ENCODE assay signal across 16 cellular contexts in the genomic region with DNA sequence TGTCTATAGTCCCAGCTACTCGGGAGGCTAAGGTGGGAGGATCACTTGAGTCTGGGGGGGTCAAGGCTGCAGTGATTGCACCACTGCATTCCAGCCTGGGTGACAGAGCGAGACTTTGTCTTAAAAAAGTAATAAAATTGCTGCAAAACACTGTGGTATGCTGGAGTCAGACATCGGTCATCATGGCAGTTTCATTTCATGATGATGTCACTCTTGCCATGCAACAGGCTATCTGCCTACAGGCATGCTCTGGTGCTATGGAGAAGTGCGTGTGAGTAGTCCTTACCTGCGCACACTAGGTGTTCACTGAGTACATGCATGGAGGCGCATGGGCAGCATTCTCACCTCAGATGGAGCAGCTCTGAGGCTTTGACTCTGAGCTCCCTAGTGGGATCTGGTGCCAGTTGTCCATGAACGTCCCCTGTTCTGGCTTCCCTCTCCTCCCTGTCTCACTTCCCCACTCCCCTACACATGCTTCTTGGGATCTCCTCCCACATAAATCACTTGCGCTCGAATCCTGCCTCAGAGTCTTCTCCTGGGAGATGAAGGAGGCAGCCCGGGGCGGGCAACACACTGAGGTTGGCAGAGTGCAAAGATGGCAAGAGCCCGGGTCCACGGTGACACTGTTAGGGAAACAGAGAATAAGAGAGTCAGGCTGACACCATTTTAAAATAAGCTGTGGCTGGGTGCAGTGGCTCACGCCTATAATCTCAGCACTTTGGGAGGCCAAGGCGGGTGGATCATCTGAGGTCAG. TPM values are rescaled to one million over a fixed set of nuclear protein-coding genes. Genes with fewer than 3 reads are reported as not detected.
A peak's percentile ranks its signal among the peaks of the same experiment; 100 is the strongest.
DNase-seq lines count a peak whose midpoint lies in the region; FAIRE-seq and TF ChIP-seq lines count a peak whose summit lies in the region.
"Had no signal": no experiment of that assay in that cellular context is flagged by ENCODE, and none has a peak within 500 bp of the region (broad histone marks: within the 10 kb centered on the region; RNA-seq: fewer than 3 reads in every experiment).

No MANE protein-coding gene starts in this region.

- H3K79me2 ChIP-seq in hepatocyte: no peaks in the 10 kb centered on the region

- no peak overlapping the region for H3K4me2 ChIP-seq in hepatocyte

- no peak for TF ChIP-seq POLR2A in H54 (IDR thresholded peaks at IDR 0.05; ENCODE audit: low read depth, low read length)
- no peak for TF ChIP-seq POLR2A in sigmoid colon (IDR thresholded peaks at IDR 0.05)
- no peak for TF ChIP-seq POLR2A in tibial nerve (IDR thresholded peaks at IDR 0.05)

- no peaks in the 10 kb centered on the region for H4K20me1 ChIP-seq in hepatocyte (ENCODE audit: insufficient read depth, poor library complexity, severe bottlenecking)

- peaks cover 0 to 8% (median 5%) of the 10 kb centered on the region in 4 donors for H3K4me1 ChIP-seq in sigmoid colon
- H3K4me1 ChIP-seq in tibial nerve: peaks cover 0 to 5% (median 2%) of the 10 kb centered on the region in 4 donors
- no peaks in the 10 kb centered on the region for H3K4me1 ChIP-seq in hepatocyte (ENCODE audit: insufficient read depth)
- H3K4me1 ChIP-seq: left lung had no signal

- no peaks in the 10 kb centered on the region for H3K36me3 ChIP-seq in sigmoid colon
- no peaks in the 10 kb centered on the region for H3K36me3 ChIP-seq in tibial nerve
- H3K36me3 ChIP-seq in hepatocyte (replicated peaks; ENCODE audit: insufficient read depth, low read depth): no peaks in the 10 kb centered on the region
- H3K36me3 ChIP-seq: left lung, transverse colon had no signal

- intact Hi-C loops in sigmoid colon (cut with DNase I): no loop called here

- no peak for FAIRE-seq in H54 (lab: Jason Lieb, UNC)
- FAIRE-seq: D721Med had no signal

- H3K27me3 ChIP-seq in sigmoid colon: no peaks in the 10 kb centered on the region
- H3K27me3 ChIP-seq in tibial nerve: no peaks in the 10 kb centered on the region
- no peaks in the 10 kb centered on the region for H3K27me3 ChIP-seq in hepatocyte
- H3K27me3 ChIP-seq: left lung, transverse colon had no signal

- no peak overlapping the region for H3K4me3 ChIP-seq in epithelial cell of proximal tubule (ENCODE audit: low read depth, low read length)
- no peak overlapping the region for H3K4me3 ChIP-seq in sigmoid colon
- no peak overlapping the region for H3K4me3 ChIP-seq in tibial nerve
- H3K4me3 ChIP-seq in hepatocyte: no peak overlapping the region
- H3K4me3 ChIP-seq: left lung, transverse colon had no signal

- no peak overlapping the region for H2AFZ ChIP-seq in hepatocyte

- no peak for TF ChIP-seq CTCF in epithelial cell of proximal tubule (conservative IDR thresholded peaks at IDR 0.05; ENCODE audit: low read depth, low read length)
- TF ChIP-seq CTCF in sigmoid colon (IDR thresholded peaks at IDR 0.05): no peak
- TF ChIP-seq CTCF in tibial nerve (IDR thresholded peaks at IDR 0.05): no peak
- TF ChIP-seq CTCF in hepatocyte (IDR thresholded peaks at IDR 0.05; ENCODE audit: poor library complexity): no peak

- H3K27ac ChIP-seq in sigmoid colon (no peak overlapping the region), tibial nerve (no peak overlapping the region), hepatocyte (no peak overlapping the region)
- H3K27ac ChIP-seq: left lung, transverse colon had no signal

- DNase-seq in H54 (ENCODE audit: insufficient read length, low spot score) (peak; percentile 23), RPMI7951 (ENCODE audit: low read depth) (peak; percentile 47), epithelial cell of proximal tubule (ENCODE audit: low read depth) (peak; percentile 27), sigmoid colon (peak; percentile 36), NCI-H1417 (lab: John Stamatoyannopoulos, UW) (no peak), tibial nerve (ENCODE audit: low spot score in 2 of 2) (no peak), NCI-H526 (lab: John Stamatoyannopoulos, UW) (no peak), hepatocyte (ENCODE audit: low spot score) (no peak)
- DNase-seq: activated CD8-positive, alpha-beta T cell treated with anti-CD3 and anti-CD28 coated beads for 36 hours; activated naive CD4-positive, alpha-beta T cell treated with anti-CD3 and anti-CD28 coated beads, Interleukin-2, amount 10 ng/mL, durations not matched to agents 7 days and 5 days; Karpas-422; left lung; natural killer cell; T-helper 17 cell; transverse colon had no signal

- TF ChIP-seq EP300 in sigmoid colon (IDR thresholded peaks at IDR 0.05) (no peak), tibial nerve (IDR thresholded peaks at IDR 0.05) (no peak)

- H3K9me3 ChIP-seq in sigmoid colon (no peaks in the 10 kb centered on the region), tibial nerve (no peaks in the 10 kb centered on the region), hepatocyte (ENCODE audit: low read depth) (no peaks in the 10 kb centered on the region)
- H3K9me3 ChIP-seq: left lung, transverse colon had no signal

- H3K9me2 ChIP-seq in hepatocyte (replicated peaks; ENCODE audit: insufficient read depth): no peaks in the 10 kb centered on the region

- whole genome bisulfite sequencing in sigmoid colon, 2 donors: 88 to 90% methylated on average over 15 of the region's 15 CpGs
- 73 to 75% methylated on average over 15 of the region's 15 CpGs for WGBS in tibial nerve, 2 donors
- 89% methylated on average over 15 of the region's 15 CpGs for WGBS in hepatocyte (ENCODE audit: low lambda C conversion rate, missing lambda C conversion rate)

RNA-seq across cellular contexts. Expression of a gene that starts 10.4 kb away (rescaled TPM):
- not detected in 2 replicates for total RNA-seq in RPMI7951 (2014; rRNA removed; shearing (Covaris generic))
- total RNA-seq in epithelial cell of proximal tubule (not detected in 2 replicates), sigmoid colon (not detected), tibial nerve (10 to 100 TPM in 1 of 4 donors, 1 to 10 TPM in 2, under 1 TPM in 1; 0.66 to 47.7 (median 2.2) TPM), hepatocyte (0.33 TPM in 1 of 2 replicates, not detected in the other)
- polyA plus RNA-seq in sigmoid colon (1 to 10 TPM in 2 of 3 donors, under 1 TPM in 1; 0.20 to 6.9 (median 6.0) TPM), hepatocyte (not detected in 2 replicates)
- total RNA-seq: activated CD8-positive, alpha-beta T cell treated with anti-CD3 and anti-CD28 coated beads for 36 hours; left lung; natural killer cell; T-helper 17 cell; transverse colon had no signal

RNA-seq across cellular contexts. Expression of a gene that starts 29.3 kb away (rescaled TPM):
- total RNA-seq in RPMI7951 (2014; rRNA removed; shearing (Covaris generic)): 9.7 and 12.4 TPM in 2 replicates
- total RNA-seq in epithelial cell of proximal tubule (57.7 and 156 TPM in 2 replicates), sigmoid colon (100 to 1,000 TPM in 3 of 4 donors, 10 to 100 TPM in 1; 66.3 to 761 (median 213) TPM), tibial nerve (100 to 1,000 TPM; 292 to 486 (median 404) TPM), hepatocyte (38.3 and 72.4 TPM in 2 replicates)
- polyA plus RNA-seq in sigmoid colon (100 to 1,000 TPM in 1 of 3 donors, 10 to 100 TPM in 1, 1 to 10 TPM in 1; 6.0 to 104 (median 10.4) TPM), hepatocyte (81.2 and 91.2 TPM in 2 replicates)

RNA-seq across cellular contexts. Expression of a gene that starts 35.0 kb away (rescaled TPM):
- total RNA-seq in RPMI7951 (2014; rRNA removed; shearing (Covaris generic)): not detected in 2 replicates
- total RNA-seq in epithelial cell of proximal tubule (not detected in 2 replicates), sigmoid colon (not detected), tibial nerve (10 to 100 TPM in 1 of 4 donors, 1 to 10 TPM in 3; 4.0 to 60.6 (median 6.0) TPM), hepatocyte (2.2 TPM in 1 of 2 replicates, not detected in the other)
- polyA plus RNA-seq in sigmoid colon (10 to 100 TPM in 1 of 3 donors, 1 to 10 TPM in 1, under 1 TPM in 1; 0.54 to 13.8 (median 6.0) TPM), hepatocyte (0.68 TPM in 1 of 2 replicates, not detected in the other)
- total RNA-seq: activated CD8-positive, alpha-beta T cell treated with anti-CD3 and anti-CD28 coated beads for 36 hours; left lung; natural killer cell; T-helper 17 cell; transverse colon had no signal

Comparison
In these comparisons a context has a peak if more than half of its experiments do, and no peak if none do; other contexts are left out.
1. DNase-seq: peak in H54 (single experiment), RPMI7951 (single experiment), epithelial cell of proximal tubule (single experiment) and sigmoid colon (single experiment); none in NCI-H1417 (0 of 3), tibial nerve (0 of 2), NCI-H526 (0 of 2) and hepatocyte (single experiment).